Comparison of ENCODE assay signal across 8 cellular contexts in genomic region chr11:3063876-3064275, GRCh38. TPM values are rescaled to one million over a fixed set of nuclear protein-coding genes. Genes with fewer than 3 reads are reported as not detected.
DNase-seq lines count a peak whose midpoint lies in the region; ATAC-seq, FAIRE-seq and TF ChIP-seq lines count a peak whose summit lies in the region.
"Not testable (repeated sequence)": the region's sequence is repeated elsewhere in the genome, so short reads cannot be mapped to it uniquely, and the experiment has no call there.

No MANE protein-coding gene starts in this region.

- H3K4ac ChIP-seq in H1 (replicated peaks; ENCODE audit: insufficient read length, low read depth, low read length), result not testable (repeated sequence)

- H2BK5ac ChIP-seq in H1 (ENCODE audit: low read depth, low read length), result not testable (repeated sequence)

- H3K14ac ChIP-seq in H1 (ENCODE audit: insufficient read length), result not testable (repeated sequence)

- CTCF ChIA-PET in WTC11 (lab: Charles Lee) (interaction anchor here (1.8 kb wide), 1 partner anchor 28 kb away, joined by 7 read pairs; no protein-coding TSS in a partner anchor), H1 (lab: Charles Lee; ENCODE audit: partially characterized antibody) (interaction anchor here (1.6 to 2.2 kb wide), 3 partner anchors 18 to 27 kb away, joined by 6 to 16 read pairs (median 12); no protein-coding TSS in a partner anchor)

- DNase-seq in GM23338 (ENCODE audit: low spot score), result peak; percentile 69
- DNase-seq in NT2/D1 (ENCODE audit: low read depth, low spot score), result peak; percentile 82
- peak; percentile 40 for DNase-seq in WTC11 (ENCODE audit: low spot score)
- not testable (repeated sequence) for DNase-seq in H1 (ENCODE audit: low read depth in 1 of 2, low spot score in 2 of 2)
- DNase-seq in fibroblast of the aortic adventitia (ENCODE audit: low read depth), result peak; percentile 49
- peak; percentile 53 for DNase-seq in iris pigment epithelial cell (ENCODE audit: low read depth)
- DNase-seq in posterior vena cava (ENCODE audit: low spot score), result peak; percentile 18

- H2BK120ac ChIP-seq in H1 (replicated peaks; ENCODE audit: low read depth, low read length), result not testable (repeated sequence)

- H2AFZ ChIP-seq in GM23338; H1 (ENCODE audit: low read length): not testable (repeated sequence)

- TF ChIP-seq EP300 in H1 (IDR thresholded peaks at IDR 0.05; ENCODE audit: borderline replicate concordance in 1 of 2, low read depth in 2 of 2, low read length in 2 of 2), result not testable (repeated sequence)

- peaks cover 22% of the 10 kb centered on the region for H3K36me3 Mint-ChIP-seq in GM23338 (ENCODE audit: low read depth)
- H3K36me3 Mint-ChIP-seq in WTC11, result peaks cover 23% of the 10 kb centered on the region

- H3K36me3 ChIP-seq in BLaER1; GM23338 (ENCODE audit: insufficient read depth); NT2/D1 (ENCODE audit: insufficient read depth, insufficient read length, low read length); H1 (ENCODE audit: control insufficient read depth in 2 of 4, insufficient read depth in 4 of 4, low read length in 3 of 4): not testable (repeated sequence)

- H3K4me3 Mint-ChIP-seq in GM23338, WTC11: not testable (repeated sequence)

- ATAC-seq in GM23338 (peak; percentile 87), WTC11 (peak; percentile 71)

- H2BK20ac ChIP-seq in H1 (ENCODE audit: low read length), result not testable (repeated sequence)

- H3K79me2 ChIP-seq in GM23338 (replicated peaks; ENCODE audit: insufficient read depth); H1 (ENCODE audit: control insufficient read depth in 1 of 2, insufficient read depth in 2 of 2, low read length in 2 of 2): not testable (repeated sequence)

- H2BK15ac ChIP-seq in H1 (ENCODE audit: low read length), result not testable (repeated sequence)

- WGBS in H1 (ENCODE audit: extremely low coverage in 1 of 2, insufficient coverage in 1 of 2, insufficient read length in 1 of 2, insufficient replicate concordance in 2 of 2, low coverage in 1 of 2, low lambda C conversion rate in 2 of 2, missing lambda C conversion rate in 1 of 2), 2 experiments, result 44% methylated on average over 8 of the region's 8 CpGs; no CpG with 5 or more reads in 1 of the 2 experiments

- H4K8ac ChIP-seq in H1 (ENCODE audit: extremely low read depth, insufficient read depth, low read length), result not testable (repeated sequence)

- not testable (repeated sequence) for H3K4me3 ChIP-seq in BLaER1; GM23338; NT2/D1 (ENCODE audit: insufficient read length, low read depth); H1 (ENCODE audit: extremely low read depth in 1 of 4, insufficient read depth in 2 of 4, low read depth in 3 of 4, low read length in 4 of 4); fibroblast of the aortic adventitia (ENCODE audit: low read depth, low read length)

- not testable (repeated sequence) for H4K20me1 ChIP-seq in BLaER1; GM23338 (replicated peaks; ENCODE audit: insufficient read depth); H1 (replicated peaks in 1 of 2; ENCODE audit: control insufficient read depth in 1 of 2, insufficient read depth in 2 of 2, low read length in 2 of 2)

- TF ChIP-seq CTCF in GM23338 (conservative IDR thresholded peaks at IDR 0.05; ENCODE audit: low read depth in 2 of 2); WTC11 (IDR thresholded peaks at IDR 0.05); H1 (IDR thresholded peaks at IDR 0.05; ENCODE audit: control extremely low read depth in 1 of 3, insufficient read depth in 1 of 3, low read depth in 1 of 3, low read length in 3 of 3); fibroblast of the aortic adventitia (IDR thresholded peaks at IDR 0.05; ENCODE audit: insufficient read depth, low read length): not testable (repeated sequence)

- TF ChIP-seq POLR2A in H1 (IDR thresholded peaks at IDR 0.05; ENCODE audit: control extremely low read depth in 1 of 2, low read depth in 2 of 2, low read length in 2 of 2), result not testable (repeated sequence)

- not testable (repeated sequence) for H3K23me2 ChIP-seq in H1 (ENCODE audit: low read depth, low read length)

- peaks cover 36% of the 10 kb centered on the region for H3K9me3 ChIP-seq in BLaER1
- H3K9me3 ChIP-seq in NT2/D1 (ENCODE audit: insufficient read depth, low read length), result peaks cover 37% of the 10 kb centered on the region
- peaks cover 11 to 15% of the 10 kb centered on the region in 2 experiments for H3K9me3 ChIP-seq in H1 (ENCODE audit: insufficient read depth in 2 of 2, low read depth in 1 of 2, low read length in 1 of 2)

- not testable (repeated sequence) for H3K4me1 ChIP-seq in BLaER1; GM23338 (ENCODE audit: insufficient read depth); NT2/D1 (ENCODE audit: insufficient read depth, insufficient read length); H1 (replicated peaks in 1 of 4; ENCODE audit: control insufficient read depth in 3 of 4, insufficient read depth in 4 of 4, low read length in 3 of 4)

- peaks cover 25% of the 10 kb centered on the region for H3K9me3 Mint-ChIP-seq in GM23338
- peaks cover 22% of the 10 kb centered on the region for H3K9me3 Mint-ChIP-seq in WTC11

- H3K56ac ChIP-seq in H1 (replicated peaks; ENCODE audit: insufficient read length, low read depth, low read length), result not testable (repeated sequence)

- H3K18ac ChIP-seq in H1 (ENCODE audit: extremely low read depth, low read length), result not testable (repeated sequence)

- not testable (repeated sequence) for H3K27ac Mint-ChIP-seq in GM23338
- peak overlapping the region; percentile 69 for H3K27ac Mint-ChIP-seq in WTC11

- not testable (repeated sequence) for H3K79me1 ChIP-seq in H1 (ENCODE audit: low read depth, low read length)

- 0 out of 2 replicates have a peak overlapping the region, but pooled peaks have one; percentile 4 for H3K4me2 ChIP-seq in BLaER1
- not testable (repeated sequence) for H3K4me2 ChIP-seq in GM23338
- 0 out of 4 replicates have a peak overlapping the region, but pooled peaks of 1 of the 2 experiments have one; percentile 1 for H3K4me2 ChIP-seq in H1 (ENCODE audit: insufficient read depth in 1 of 2, low read depth in 2 of 2, low read length in 2 of 2)

- H3K4me1 Mint-ChIP-seq in GM23338, result peaks cover 18% of the 10 kb centered on the region
- peaks cover 21% of the 10 kb centered on the region for H3K4me1 Mint-ChIP-seq in WTC11

- not testable (repeated sequence) for H3F3A ChIP-seq in GM23338 (replicated peaks; ENCODE audit: low read depth)

- not testable (repeated sequence) for TF ChIP-seq RAD21 in H1 (IDR thresholded peaks at IDR 0.05 in 1 of 2, conservative IDR thresholded peaks at IDR 0.05 in 1 of 2; ENCODE audit: low read depth in 2 of 2, low read length in 2 of 2)

- not testable (repeated sequence) for H4K5ac ChIP-seq in H1 (ENCODE audit: insufficient read length, low read depth, low read length)

- not testable (repeated sequence) for FAIRE-seq in H1 (lab: Jason Lieb, UNC)

- not testable (repeated sequence) for H3K9me2 ChIP-seq in GM23338 (ENCODE audit: insufficient read depth)

- intact Hi-C loops in posterior vena cava (cut with DNase I), result not testable (repeated sequence)

- not testable (repeated sequence) for H3K23ac ChIP-seq in H1 (ENCODE audit: insufficient read length)

- not testable (repeated sequence) for H2BK12ac ChIP-seq in H1 (ENCODE audit: low read depth, low read length)

- not testable (repeated sequence) for H3K27ac ChIP-seq in BLaER1; GM23338 (ENCODE audit: low read depth); H1 (ENCODE audit: low read depth, low read length)

- H3K27me3 Mint-ChIP-seq in GM23338 (ENCODE audit: insufficient read depth, low read depth, poor library complexity); WTC11 (ENCODE audit: low read depth): not testable (repeated sequence)

- not testable (repeated sequence) for H2AK5ac ChIP-seq in H1 (ENCODE audit: low read depth, low read length)

- not testable (repeated sequence) for H3K27me3 ChIP-seq in BLaER1; GM23338 (ENCODE audit: insufficient read depth); NT2/D1 (ENCODE audit: insufficient read depth, insufficient read length); H1 (replicated peaks in 1 of 4; ENCODE audit: control insufficient read depth in 3 of 4, extremely low read depth in 1 of 4, insufficient read depth in 3 of 4, low read length in 3 of 4)

- POLR2A ChIA-PET in WTC11 (lab: Charles Lee) (interaction anchor here (0.6 kb wide), 1 partner anchor 982 kb away, joined by 3 read pairs; no protein-coding TSS in a partner anchor), H1 (lab: Charles Lee; ENCODE audit: partially characterized antibody) (interaction anchor here (1.0 kb wide), 1 partner anchor 15 kb away, joined by 4 read pairs; no protein-coding TSS in a partner anchor)

- not testable (repeated sequence) for H4K91ac ChIP-seq in H1 (replicated peaks; ENCODE audit: insufficient read length, low read length)

- not testable (repeated sequence) for H3K9ac ChIP-seq in BLaER1; NT2/D1 (ENCODE audit: insufficient read length, low read depth); H1 (replicated peaks in 1 of 4; ENCODE audit: extremely low read depth in 1 of 4, low read depth in 3 of 4, low read length in 3 of 4)

TF ChIP-seq in H1, 55 proteins besides CTCF, POLR2A, EP300 and RAD21 (continues in another document):
- TF ChIP-seq JUND (IDR thresholded peaks at IDR 0.05; ENCODE audit: low read length), result peak; percentile 41; the same call in 1 of the 2 replicates

RNA-seq across cellular contexts. Expression of gene CARS1, which starts 6.7 kb away (rescaled TPM):
- total RNA-seq in GM23338 (2014; rRNA removed; shearing (Covaris generic)), result 94.1 and 95.9 TPM in 2 replicates
- 71.0 and 72.9 TPM in 2 replicates for polyA plus RNA-seq in GM23338 (2016; fragmentation: Nextera tagmentation; extraction: Ambion mirVana)
- total RNA-seq in WTC11 (2021), result 57.9 to 92.0 TPM (median 62.0 TPM) in 3 replicates
- 89.4 and 100 TPM in 2 replicates for total RNA-seq in H1 (2021; fragmentation: NEBNext Ultra II Directional; extraction: Animal tissue kit (Norgen Biotek cat#: 25700))
- 44.1 and 52.2 TPM in 2 replicates for polyA plus RNA-seq in H1 (2011; rRNA removed)
- polyA plus RNA-seq in H1 (2011; cell fraction: cytosol; rRNA removed), result 80.1 TPM
- polyA plus RNA-seq in H1 (2011; cell fraction: nucleus; rRNA removed), result 153 TPM
- polyA plus RNA-seq in H1 (2012, experiment 1 of 2), result 66.9 to 85.6 TPM (median 81.2 TPM) in 4 replicates
- 40.9 TPM for polyA plus RNA-seq in H1 (2012, experiment 2 of 2)
- polyA plus RNA-seq in H1 (2013, experiment 1 of 2), result 50.9 TPM
- polyA plus RNA-seq in H1 (2013, experiment 2 of 2), result 47.6 TPM
- polyA minus RNA-seq in H1 (2011; rRNA and poly(A)+ RNA removed), result 61.8 and 68.1 TPM in 2 replicates
- 33.2 TPM for polyA minus RNA-seq in H1 (2011; cell fraction: cytosol; rRNA and poly(A)+ RNA removed)
- 83.4 TPM for polyA minus RNA-seq in H1 (2011; cell fraction: nucleus; rRNA and poly(A)+ RNA removed)
- 51.6 and 95.8 TPM in 2 replicates for total RNA-seq in fibroblast of the aortic adventitia (ENCODE audit: low replicate concordance)
- total RNA-seq in posterior vena cava, result 10 to 100 TPM; 44.2 to 60.6 TPM
